1 cellular context compared by ENCODE assay signal in genomic region chr6:87692097-87692496, GRCh38.
TF ChIP-seq lines count a peak whose summit lies in the region.

No MANE protein-coding gene starts in this region.

TF ChIP-seq in GM12878, 131 proteins besides CTCF, POLR2A, EP300 and RAD21:
- no peak for TF ChIP-seq EGR1 (IDR thresholded peaks at IDR 0.05; ENCODE audit: borderline replicate concordance in 1 of 2, low read depth in 2 of 2, low read length in 2 of 2)
- TF ChIP-seq ATF2 (IDR thresholded peaks at IDR 0.05; ENCODE audit: low read length) = peak; percentile 20; the same call in 1 of the 2 replicates
- TF ChIP-seq ESRRA (IDR thresholded peaks at IDR 0.05; ENCODE audit: low read length) = no peak
